8 cellular contexts compared by ENCODE assay signal in the genomic region with DNA sequence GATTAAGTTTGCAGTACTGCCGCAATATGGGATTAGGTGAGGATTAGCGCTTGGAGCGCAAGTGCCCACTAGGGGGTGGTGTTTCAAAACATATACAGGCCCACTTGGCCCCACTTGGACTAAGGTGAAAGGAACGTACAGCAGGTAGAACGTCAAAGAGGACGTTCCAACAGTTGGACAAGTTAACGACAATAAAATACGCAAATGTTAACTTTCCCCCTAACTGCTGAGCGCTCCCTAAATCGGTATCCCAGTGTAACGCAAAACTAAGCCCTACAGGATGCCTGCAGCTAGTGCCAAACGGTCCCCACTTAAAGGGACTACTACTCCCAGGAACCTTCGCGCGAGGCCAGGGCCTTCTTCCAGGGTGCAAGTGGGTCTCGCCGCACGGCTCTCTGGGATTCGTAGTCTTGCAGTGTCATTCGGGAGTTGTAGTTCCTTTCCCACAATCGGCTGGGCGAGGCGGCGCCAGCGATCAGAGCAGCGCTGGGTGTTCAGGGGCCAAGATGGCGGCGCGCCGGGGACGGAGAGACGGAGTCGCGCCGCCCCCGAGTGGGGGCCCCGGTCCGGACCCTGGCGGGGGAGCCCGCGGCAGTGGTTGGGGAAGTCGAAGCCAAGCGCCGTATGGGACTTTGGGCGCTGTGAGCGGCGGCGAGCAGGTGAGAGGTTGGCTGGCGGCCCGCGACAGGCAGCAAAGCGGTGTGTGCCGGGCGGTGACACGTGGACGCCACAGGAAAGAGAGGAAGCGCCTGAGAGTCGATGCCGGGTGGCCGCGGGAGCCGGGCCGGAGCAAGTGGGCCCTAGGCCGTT. TPM values are rescaled to one million over a fixed set of nuclear protein-coding genes. Genes with fewer than 3 reads are reported as not detected.
A peak's percentile ranks its signal among the peaks of the same experiment; 100 is the strongest.
DNase-seq lines count a peak whose midpoint lies in the region; ATAC-seq, FAIRE-seq and TF ChIP-seq lines count a peak whose summit lies in the region.

A gene with protein sequence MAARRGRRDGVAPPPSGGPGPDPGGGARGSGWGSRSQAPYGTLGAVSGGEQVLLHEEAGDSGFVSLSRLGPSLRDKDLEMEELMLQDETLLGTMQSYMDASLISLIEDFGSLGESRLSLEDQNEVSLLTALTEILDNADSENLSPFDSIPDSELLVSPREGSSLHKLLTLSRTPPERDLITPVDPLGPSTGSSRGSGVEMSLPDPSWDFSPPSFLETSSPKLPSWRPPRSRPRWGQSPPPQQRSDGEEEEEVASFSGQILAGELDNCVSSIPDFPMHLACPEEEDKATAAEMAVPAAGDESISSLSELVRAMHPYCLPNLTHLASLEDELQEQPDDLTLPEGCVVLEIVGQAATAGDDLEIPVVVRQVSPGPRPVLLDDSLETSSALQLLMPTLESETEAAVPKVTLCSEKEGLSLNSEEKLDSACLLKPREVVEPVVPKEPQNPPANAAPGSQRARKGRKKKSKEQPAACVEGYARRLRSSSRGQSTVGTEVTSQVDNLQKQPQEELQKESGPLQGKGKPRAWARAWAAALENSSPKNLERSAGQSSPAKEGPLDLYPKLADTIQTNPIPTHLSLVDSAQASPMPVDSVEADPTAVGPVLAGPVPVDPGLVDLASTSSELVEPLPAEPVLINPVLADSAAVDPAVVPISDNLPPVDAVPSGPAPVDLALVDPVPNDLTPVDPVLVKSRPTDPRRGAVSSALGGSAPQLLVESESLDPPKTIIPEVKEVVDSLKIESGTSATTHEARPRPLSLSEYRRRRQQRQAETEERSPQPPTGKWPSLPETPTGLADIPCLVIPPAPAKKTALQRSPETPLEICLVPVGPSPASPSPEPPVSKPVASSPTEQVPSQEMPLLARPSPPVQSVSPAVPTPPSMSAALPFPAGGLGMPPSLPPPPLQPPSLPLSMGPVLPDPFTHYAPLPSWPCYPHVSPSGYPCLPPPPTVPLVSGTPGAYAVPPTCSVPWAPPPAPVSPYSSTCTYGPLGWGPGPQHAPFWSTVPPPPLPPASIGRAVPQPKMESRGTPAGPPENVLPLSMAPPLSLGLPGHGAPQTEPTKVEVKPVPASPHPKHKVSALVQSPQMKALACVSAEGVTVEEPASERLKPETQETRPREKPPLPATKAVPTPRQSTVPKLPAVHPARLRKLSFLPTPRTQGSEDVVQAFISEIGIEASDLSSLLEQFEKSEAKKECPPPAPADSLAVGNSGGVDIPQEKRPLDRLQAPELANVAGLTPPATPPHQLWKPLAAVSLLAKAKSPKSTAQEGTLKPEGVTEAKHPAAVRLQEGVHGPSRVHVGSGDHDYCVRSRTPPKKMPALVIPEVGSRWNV (N-terminal part only) (plus strand): TSS at position 478 of the 810 bp plus-strand sequence. CDS start 29 bp downstream, at position 507.

- intact Hi-C loops in esophagus muscularis mucosa (cut with DNase I) = no loop called here

- H2AFZ ChIP-seq in Karpas-422 (ENCODE audit: low read length) = peak within 1 kb of the TSS; percentile 94

- DNase-seq in EH (ENCODE audit: low read depth) (peak; percentile 99), Karpas-422 (peak; percentile 96), RCC 7860 (ENCODE audit: low spot score) (peak; percentile 98), esophagus muscularis mucosa (ENCODE audit: extremely low spot score) (peak; percentile 99), myocyte (ENCODE audit: low read depth) (peak; percentile 99)
- DNase-seq in activated T-cell treated with anti-CD3 and anti-CD28 coated beads, Interleukin-2, amount 50 U/mL, for 72 hours = peak; percentile 96 to 98
- peak; percentile 91 to 98 for DNase-seq in stimulated activated CD8-positive, alpha-beta memory T cell treated with anti-CD3 and anti-CD28 coated beads, Interleukin-7, amount 100 ng/mL, for 48 hours (ENCODE audit: extremely low read depth in 1 of 2, low read depth in 1 of 2)

- H3K36me3 Mint-ChIP-seq in activated T-cell treated with anti-CD3 and anti-CD28 coated beads, Interleukin-2, amount 50 U/mL, for 72 hours (ENCODE audit: insufficient read depth in 2 of 2) = peaks cover 7 to 12% of the 10 kb centered on the region in 2 donors

- 0% methylated on average over 18 of the region's 64 CpGs for WGBS in esophagus muscularis mucosa

- no peaks in the 10 kb centered on the region for H3K9me3 Mint-ChIP-seq in activated T-cell treated with anti-CD3 and anti-CD28 coated beads, Interleukin-2, amount 50 U/mL, for 72 hours

- peak within 1 kb of the TSS; percentile 92 for H3K9ac ChIP-seq in Karpas-422 (ENCODE audit: low read length)

- H3K79me2 ChIP-seq in Karpas-422 (ENCODE audit: low read length) = peaks cover 48% of the 10 kb centered on the region

- peak within 1 kb of the TSS; percentile 73 for H3K4me2 ChIP-seq in Karpas-422 (ENCODE audit: low read depth, low read length, poor library complexity, severe bottlenecking)

- peak within 1 kb of the TSS; percentile 82 to 97 for H3K4me3 Mint-ChIP-seq in activated T-cell treated with anti-CD3 and anti-CD28 coated beads, Interleukin-2, amount 50 U/mL, for 72 hours

- TF ChIP-seq EP300 in esophagus muscularis mucosa (IDR thresholded peaks at IDR 0.05) = no peak

- H3K4me3 ChIP-seq in Karpas-422 (ENCODE audit: low read length) = peak within 1 kb of the TSS; percentile 94
- H3K4me3 ChIP-seq in esophagus muscularis mucosa = peak within 1 kb of the TSS; percentile 69 to 99 (median 91)

- H3K9me3 ChIP-seq in Karpas-422 (ENCODE audit: low read length) (no peaks in the 10 kb centered on the region), esophagus muscularis mucosa (no peaks in the 10 kb centered on the region)

- no peaks in the 10 kb centered on the region; the same call in 1 of the 2 replicates for H4K20me1 ChIP-seq in Karpas-422 (ENCODE audit: insufficient read depth, low read depth, low read length)

- peak within 1 kb of the TSS; percentile 72 for H3K27ac ChIP-seq in Karpas-422 (ENCODE audit: low read length)
- H3K27ac ChIP-seq in esophagus muscularis mucosa (replicated peaks in 1 of 4) = peak within 1 kb of the TSS; percentile 90 to 98 (median 94)

- H3K9me2 ChIP-seq in Karpas-422 (replicated peaks; ENCODE audit: insufficient read depth, low read length) = no peaks in the 10 kb centered on the region

- no peaks in the 10 kb centered on the region for H3K27me3 Mint-ChIP-seq in activated T-cell treated with anti-CD3 and anti-CD28 coated beads, Interleukin-2, amount 50 U/mL, for 72 hours (ENCODE audit: low read depth)

- peaks cover 30% of the 10 kb centered on the region for H3K4me1 Mint-ChIP-seq in activated T-cell treated with anti-CD3 and anti-CD28 coated beads, Interleukin-2, amount 50 U/mL, for 72 hours (ENCODE audit: low read depth)

- peak; percentile 76 for FAIRE-seq in RCC 7860 (lab: Jason Lieb, UNC)

- peak; percentile 93 for ATAC-seq in GM21825 (IDR thresholded peaks at IDR 0.05; ENCODE audit: unreplicated experiment)
- ATAC-seq in activated T-cell treated with anti-CD3 and anti-CD28 coated beads, Interleukin-2, amount 50 U/mL, for 72 hours (replicated peaks in 1 of 2) = peak; percentile 94

- peak; percentile 65 for TF ChIP-seq POLR2A in esophagus muscularis mucosa (IDR thresholded peaks at IDR 0.05; ENCODE audit: low read depth)

- peak within 1 kb of the TSS; percentile 93 for H3K27ac Mint-ChIP-seq in activated T-cell treated with anti-CD3 and anti-CD28 coated beads, Interleukin-2, amount 50 U/mL, for 72 hours

- peak; percentile 85 to 94 (median 90) for TF ChIP-seq CTCF in esophagus muscularis mucosa (IDR thresholded peaks at IDR 0.05)

- H3K27me3 ChIP-seq in Karpas-422 (ENCODE audit: low read length) (no peaks in the 10 kb centered on the region), esophagus muscularis mucosa (no peaks in the 10 kb centered on the region)

- H3K36me3 ChIP-seq in Karpas-422 (ENCODE audit: insufficient read depth, low read length) = no peaks in the 10 kb centered on the region; the same call in 1 of the 2 replicates
- peaks cover 0 to 4% (median 3%) of the 10 kb centered on the region in 4 donors for H3K36me3 ChIP-seq in esophagus muscularis mucosa

- H3K4me1 ChIP-seq in Karpas-422 (ENCODE audit: low read length) = peaks cover 20% of the 10 kb centered on the region
- H3K4me1 ChIP-seq in esophagus muscularis mucosa = peaks cover 22 to 44% (median 36%) of the 10 kb centered on the region in 4 donors

RNA-seq across cellular contexts. Expression of the gene that starts here (rescaled TPM):
- total RNA-seq in Karpas-422 (2014; rRNA removed; shearing (Covaris generic); ENCODE audit: low replicate concordance) = 8.6 and 10.2 TPM in 2 replicates
- 10 to 100 TPM; 42.6 to 51.4 TPM for total RNA-seq in activated T-cell treated with anti-CD3 and anti-CD28 coated beads, Interleukin-2, amount 50 U/mL, for 72 hours
- 10 to 100 TPM; 10.8 to 49.5 (median 20.9) TPM for total RNA-seq in esophagus muscularis mucosa
- 18.4 and 18.8 TPM in 2 replicates for total RNA-seq in myocyte
- 27.0 TPM for polyA plus RNA-seq in myocyte (2012)

Comparison
In these comparisons a context has a peak if more than half of its experiments do, and no peak if none do; other contexts are left out.
1. Peak in every context shown above with its lines: DNase-seq, ATAC-seq, H3K4me3 ChIP-seq and H3K27ac ChIP-seq.